Comparison of ENCODE assay signal across 30 cellular contexts in genomic region chr16:16830973-16831372, GRCh38.
"Had no signal": no experiment of that assay in that cellular context is flagged by ENCODE, and none has a peak within 500 bp of the region (broad histone marks: within the 10 kb centered on the region; RNA-seq: fewer than 3 reads in every experiment).

No MANE protein-coding gene starts in this region.

- H3K27ac ChIP-seq: hepatocyte, lower lobe of right lung, pancreas, prostate gland, skin epidermis, stomach, testis, tibial artery, upper lobe of right lung, uterus had no signal

- H3K27me3 ChIP-seq: hepatocyte, pancreas, testis, tibial artery, uterus had no signal

- H3K79me2 ChIP-seq: hepatocyte had no signal

- H3K4me2 ChIP-seq: hepatocyte had no signal

- H3K9me3 ChIP-seq: lower lobe of right lung, pancreas, prostate gland, testis, tibial artery, upper lobe of right lung, uterus had no signal

- H3K4me1 ChIP-seq: lower lobe of right lung, pancreas, prostate gland, stomach, testis, tibial artery, upper lobe of right lung, uterus had no signal

- DNase-seq: islet precursor cell; left cardiac atrium; left ventricle myocardium superior; lower lobe of right lung; mammary epithelial cell; mesenchymal stem cell; naive thymus-derived CD8-positive, alpha-beta T cell; nucleus accumbens; pancreas; posterior cingulate gyrus; retina; right cardiac atrium; stimulated activated CD4-positive, alpha-beta T cell treated with anti-CD3 and anti-CD28 coated beads, Interleukin-12 subunit alpha, Interleukin-12 subunit beta, amount 100 ng/mL, for 4 hours; stimulated activated CD4-positive, alpha-beta T cell treated with anti-CD3 and anti-CD28 coated beads, Interleukin-15, amount 100 ng/mL, for 24 hours; stimulated activated CD4-positive, alpha-beta T cell treated with anti-CD3 and anti-CD28 coated beads, Interleukin-2, amount 100 ng/mL, for 24 hours; stimulated activated CD4-positive, alpha-beta T cell treated with anti-CD3 and anti-CD28 coated beads, Interleukin-4, amount 100 ng/mL, for 1 hour; stimulated activated naive B cell treated with anti-CD40 and anti-IgM and Interleukin-4, amounts not matched to agents 10 μg/mL and 1 μg/mL and 100 μg/mL, for 72 hours; stimulated activated naive CD8-positive, alpha-beta T cell treated with anti-CD3 and anti-CD28 coated beads, Interleukin-15, Interleukin-2, amounts not matched to agents 100 U/mL and 50 U/mL, for 24 hours; stomach; testis; tibial artery; upper lobe of right lung; uterus had no signal

- H2AFZ ChIP-seq: hepatocyte had no signal

- H3K4me3 Mint-ChIP-seq: naive thymus-derived CD8-positive, alpha-beta T cell; nephron; neural crest cell; stimulated activated naive B cell treated with anti-CD40 and anti-IgM and Interleukin-4, amounts not matched to agents 10 μg/mL and 1 μg/mL and 100 μg/mL, for 72 hours had no signal

- H3K9me3 Mint-ChIP-seq: nephron had no signal

- H3K27ac Mint-ChIP-seq: naive thymus-derived CD8-positive, alpha-beta T cell; stimulated activated naive B cell treated with anti-CD40 and anti-IgM and Interleukin-4, amounts not matched to agents 10 μg/mL and 1 μg/mL and 100 μg/mL, for 72 hours had no signal

- H3K36me3 ChIP-seq: lower lobe of right lung, pancreas, prostate gland, stomach, tibial artery, upper lobe of right lung, uterus had no signal

- H3K4me1 Mint-ChIP-seq: naive thymus-derived CD8-positive, alpha-beta T cell; nephron; stimulated activated naive B cell treated with anti-CD40 and anti-IgM and Interleukin-4, amounts not matched to agents 10 μg/mL and 1 μg/mL and 100 μg/mL, for 72 hours had no signal

- FAIRE-seq: pancreas had no signal

- ATAC-seq: left cardiac atrium; left lobe of liver; left ventricle myocardium superior; lower lobe of right lung; naive thymus-derived CD8-positive, alpha-beta T cell; pancreas; right cardiac atrium; sciatic nerve; stimulated activated naive B cell treated with anti-CD40 and anti-IgM and Interleukin-4, amounts not matched to agents 10 μg/mL and 1 μg/mL and 100 μg/mL, for 72 hours; stimulated activated naive CD8-positive, alpha-beta T cell treated with anti-CD3 and anti-CD28 coated beads, Interleukin-15, Interleukin-2, amounts not matched to agents 100 U/mL and 50 U/mL, for 24 hours; upper lobe of right lung had no signal

- H3K4me3 ChIP-seq: hepatocyte, lower lobe of right lung, pancreas, prostate gland, skin epidermis, stomach, testis, tibial artery, upper lobe of right lung, uterus had no signal

- H3K36me3 Mint-ChIP-seq: stimulated activated naive B cell treated with anti-CD40 and anti-IgM and Interleukin-4, amounts not matched to agents 10 μg/mL and 1 μg/mL and 100 μg/mL, for 72 hours had no signal
